ENCODE assay signal across 14 cellular contexts in the genomic region with DNA sequence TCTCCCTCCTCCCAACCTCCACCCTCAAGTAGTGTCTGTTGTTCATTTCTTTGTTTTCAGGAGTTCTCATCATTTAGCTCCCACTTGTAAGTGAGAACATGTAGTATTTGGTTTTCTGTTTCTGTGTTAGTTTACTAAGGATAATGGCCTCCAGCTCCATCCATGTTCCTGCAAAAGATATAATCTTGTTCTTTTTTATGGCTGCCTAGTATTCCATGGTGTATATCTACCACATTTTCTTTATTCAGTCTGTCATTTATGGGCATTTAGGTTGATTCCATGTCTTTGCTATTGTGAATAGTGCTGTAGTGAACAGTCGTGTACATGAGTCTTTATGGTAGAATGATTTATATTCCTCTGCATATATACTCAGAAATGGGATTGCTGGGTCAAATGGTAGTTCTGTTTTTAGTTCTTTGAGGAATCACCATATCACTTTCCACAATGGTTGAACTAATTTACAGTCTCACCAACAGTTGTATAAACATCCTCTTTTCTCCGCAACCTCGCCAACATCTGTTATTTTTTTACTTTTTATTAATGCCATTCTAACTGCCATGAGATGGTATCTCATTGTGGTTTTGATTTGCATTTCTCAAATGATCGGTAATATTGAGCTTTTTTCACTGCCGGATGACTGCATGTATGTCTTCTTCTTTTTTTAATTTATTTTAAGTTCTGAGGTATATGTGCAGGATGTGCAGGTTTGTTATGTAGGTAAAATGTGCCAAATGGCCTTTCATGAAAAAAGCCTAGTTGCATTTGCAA. TPM values are rescaled to one million over a fixed set of nuclear protein-coding genes. Genes with fewer than 3 reads are reported as not detected.
"Had no signal": no experiment of that assay in that cellular context is flagged by ENCODE, and none has a peak within 500 bp of the region (broad histone marks: within the 10 kb centered on the region; RNA-seq: fewer than 3 reads in every experiment).

No MANE protein-coding gene starts in this region.

RNA-seq across cellular contexts. Expression of a gene that starts 54.6 kb away (rescaled TPM):
- total RNA-seq: natural killer cell treated with Interleukin-12 subunit alpha and Interleukin-12 subunit beta and Interleukin-15 and Interleukin-18, amount 100 ng/mL, for 72 hours; omental fat pad; osteocyte; posterior vena cava; pulmonary artery endothelial cell; right atrium auricular region; smooth muscle cell; spleen; stomach; subcutaneous adipose tissue; thoracic aorta; thyroid gland; upper lobe of left lung; vagina had no signal
- polyA plus RNA-seq: smooth muscle cell had no signal
